In the genomic region with DNA sequence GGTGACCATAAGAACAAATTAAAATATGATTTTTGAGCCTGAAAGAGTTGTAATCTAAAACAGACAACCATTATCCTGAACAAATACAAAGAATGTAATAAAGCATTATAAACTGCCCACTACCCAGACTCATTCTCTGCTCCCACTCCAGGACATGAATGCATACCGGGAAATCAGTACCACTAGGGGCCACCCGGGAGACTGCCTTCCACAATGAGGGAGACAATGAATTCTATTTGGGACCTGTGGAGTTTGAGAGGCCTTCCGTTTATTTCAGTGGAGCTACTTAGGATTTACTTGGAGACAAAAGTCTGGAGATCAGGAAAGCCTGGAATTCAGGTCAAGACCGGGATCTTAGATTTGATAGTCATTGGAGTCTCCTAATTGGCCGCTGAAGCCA, we compare ENCODE assay signal across 15 cellular contexts. TPM values are rescaled to one million over a fixed set of nuclear protein-coding genes. Genes with fewer than 3 reads are reported as not detected.
DNase-seq lines count a peak whose midpoint lies in the region; ATAC-seq and TF ChIP-seq lines count a peak whose summit lies in the region.
"Had no signal": no experiment of that assay in that cellular context is flagged by ENCODE, and none has a peak within 500 bp of the region (broad histone marks: within the 10 kb centered on the region; RNA-seq: fewer than 3 reads in every experiment).

No MANE protein-coding gene starts in this region.

- no peak for TF ChIP-seq POLR2A in heart left ventricle (IDR thresholded peaks at IDR 0.05)

- TF ChIP-seq CTCF in heart right ventricle (IDR thresholded peaks at IDR 0.05) (peak in 6 of 9 donors; percentile 27 to 48 (median 31)), heart left ventricle (IDR thresholded peaks at IDR 0.05) (peak in 5 of 12 donors; percentile 16 to 43 (median 35)), astrocyte of the spinal cord (IDR thresholded peaks at IDR 0.05; ENCODE audit: low read depth, low read length) (peak; percentile 51), smooth muscle cell (IDR thresholded peaks at IDR 0.05; ENCODE audit: borderline replicate concordance, insufficient read depth, poor library complexity, severe bottlenecking) (peak; percentile 28), mesothelial cell of epicardium (IDR thresholded peaks at IDR 0.05; ENCODE audit: unreplicated experiment) (no peak)

- in situ Hi-C loops in astrocyte of the spinal cord (cut with HindIII; ENCODE audit: low sequenced_read_pairs), result no loop called here

- ATAC-seq in heart right ventricle, result no peak
- no peak for ATAC-seq in heart left ventricle
- ATAC-seq: stimulated activated effector memory CD8-positive, alpha-beta T cell treated with anti-CD3 and anti-CD28 coated beads, Interleukin-12 subunit alpha, Interleukin-12 subunit beta, amount 100 ng/mL, for 72 hours had no signal

- H3K27me3 ChIP-seq in heart right ventricle, result no peaks in the 10 kb centered on the region
- no peaks in the 10 kb centered on the region for H3K27me3 ChIP-seq in heart left ventricle
- H3K27me3 ChIP-seq in smooth muscle cell (ENCODE audit: low read depth), result no peaks in the 10 kb centered on the region
- H3K27me3 ChIP-seq: BLaER1, colonic mucosa had no signal

- H3K27me3 Mint-ChIP-seq in mesothelial cell of epicardium (ENCODE audit: low read depth), result no peaks in the 10 kb centered on the region
- H3K27me3 Mint-ChIP-seq: activated CD4-positive, alpha-beta memory T cell treated with anti-CD3 and anti-CD28 coated beads, Interleukin-2, amount 10 ng/mL, durations not matched to agents 7 days and 5 days had no signal

- H3K36me3 Mint-ChIP-seq in mesothelial cell of epicardium, result peaks cover 1% of the 10 kb centered on the region

- no peak overlapping the region for H3K9ac ChIP-seq in smooth muscle cell (ENCODE audit: low read depth)
- H3K9ac ChIP-seq: BLaER1 had no signal

- H3K4me1 Mint-ChIP-seq in mesothelial cell of epicardium, result peaks cover 24% of the 10 kb centered on the region

- no peak overlapping the region for H3K27ac Mint-ChIP-seq in mesothelial cell of epicardium
- H3K27ac Mint-ChIP-seq: activated CD4-positive, alpha-beta memory T cell treated with anti-CD3 and anti-CD28 coated beads, Interleukin-2, amount 10 ng/mL, durations not matched to agents 7 days and 5 days; stimulated activated effector memory CD8-positive, alpha-beta T cell treated with anti-CD3 and anti-CD28 coated beads, Interleukin-12 subunit alpha, Interleukin-12 subunit beta, amount 100 ng/mL, for 72 hours had no signal

- H2AFZ ChIP-seq in smooth muscle cell (ENCODE audit: low read depth), result no peak overlapping the region
- H2AFZ ChIP-seq: PC-9 had no signal

- no peaks in the 10 kb centered on the region for H3K9me3 Mint-ChIP-seq in mesothelial cell of epicardium
- H3K9me3 Mint-ChIP-seq: activated CD4-positive, alpha-beta memory T cell treated with anti-CD3 and anti-CD28 coated beads, Interleukin-2, amount 10 ng/mL, durations not matched to agents 7 days and 5 days; stimulated activated effector memory CD8-positive, alpha-beta T cell treated with anti-CD3 and anti-CD28 coated beads, Interleukin-12 subunit alpha, Interleukin-12 subunit beta, amount 100 ng/mL, for 72 hours had no signal

- H3K4me3 ChIP-seq in heart right ventricle, result no peak overlapping the region
- no peak overlapping the region for H3K4me3 ChIP-seq in heart left ventricle
- no peak overlapping the region for H3K4me3 ChIP-seq in astrocyte of the spinal cord (ENCODE audit: low read depth, low read length)
- no peak overlapping the region for H3K4me3 ChIP-seq in smooth muscle cell
- H3K4me3 ChIP-seq: BLaER1, colonic mucosa, lung, PC-9 had no signal

- WGBS in heart right ventricle, 2 donors, result 51 to 59% methylated on average over 5 of the region's 5 CpGs
- WGBS in heart left ventricle, 4 donors, result 51 to 61% (median 55%) methylated on average over 5 of the region's 5 CpGs
- 53% methylated on average over 5 of the region's 5 CpGs for WGBS in smooth muscle cell (ENCODE audit: low lambda C conversion rate)

- no peak overlapping the region for H3K27ac ChIP-seq in heart right ventricle
- H3K27ac ChIP-seq in heart left ventricle, result no peak overlapping the region
- H3K27ac ChIP-seq in smooth muscle cell (ENCODE audit: low read depth), result no peak overlapping the region
- H3K27ac ChIP-seq: BLaER1, colonic mucosa, PC-9 had no signal

- no peaks in the 10 kb centered on the region for H4K20me1 ChIP-seq in smooth muscle cell (ENCODE audit: low read depth)
- H4K20me1 ChIP-seq: BLaER1 had no signal

- no peak for DNase-seq in heart right ventricle
- DNase-seq in heart left ventricle, result no peak
- no peak for DNase-seq in astrocyte of the spinal cord (ENCODE audit: low read depth, low spot score)
- peak; percentile 56 for DNase-seq in iPS DF 19.7 (ENCODE audit: low read depth, low spot score)
- no peak for DNase-seq in smooth muscle cell (lab: John Stamatoyannopoulos, UW; ENCODE audit: unreplicated experiment)
- DNase-seq in KG1 (lab: John Stamatoyannopoulos, UW), result no peak
- no peak for DNase-seq in effector CD8-positive, alpha-beta T cell (lab: John Stamatoyannopoulos, UW)
- no peak for DNase-seq in mesothelial cell of epicardium (ENCODE audit: low spot score in 2 of 2, unreplicated experiment in 2 of 2)
- DNase-seq: activated CD4-positive, alpha-beta memory T cell treated with anti-CD3 and anti-CD28 coated beads, Interleukin-2, amount 10 ng/mL, durations not matched to agents 7 days and 5 days; activated naive CD4-positive, alpha-beta T cell; colonic mucosa; PC-9 had no signal

- H3K9me3 ChIP-seq in heart right ventricle (no peaks in the 10 kb centered on the region), heart left ventricle (no peaks in the 10 kb centered on the region), smooth muscle cell (replicated peaks; ENCODE audit: low read depth) (no peaks in the 10 kb centered on the region)
- H3K9me3 ChIP-seq: BLaER1, colonic mucosa had no signal

- no peaks in the 10 kb centered on the region for H3K79me2 ChIP-seq in smooth muscle cell (ENCODE audit: low read depth)

- peaks cover 0 to 3% (median 0%) of the 10 kb centered on the region in 9 donors for H3K4me1 ChIP-seq in heart right ventricle
- no peaks in the 10 kb centered on the region for H3K4me1 ChIP-seq in heart left ventricle
- H3K4me1 ChIP-seq in smooth muscle cell (ENCODE audit: low read depth), result peaks cover 22% of the 10 kb centered on the region
- H3K4me1 ChIP-seq: BLaER1, colonic mucosa had no signal

- no peak overlapping the region for H3K4me2 ChIP-seq in smooth muscle cell
- H3K4me2 ChIP-seq: BLaER1, PC-9 had no signal

- H3F3A ChIP-seq in smooth muscle cell (ENCODE audit: low read depth), result peaks cover 3% of the 10 kb centered on the region

- peaks cover 0 to 2% (median 0%) of the 10 kb centered on the region in 9 donors for H3K36me3 ChIP-seq in heart right ventricle
- H3K36me3 ChIP-seq in heart left ventricle, result peaks cover 0 to 5% (median 0%) of the 10 kb centered on the region in 9 donors
- no peaks in the 10 kb centered on the region for H3K36me3 ChIP-seq in smooth muscle cell (ENCODE audit: low read depth)
- H3K36me3 ChIP-seq: colonic mucosa had no signal

- intact Hi-C loops in heart right ventricle (cut with DNase I), result no loop called here
- intact Hi-C loops in heart left ventricle (cut with DNase I), result no loop called here

- H3K4me3 Mint-ChIP-seq in mesothelial cell of epicardium, result no peak overlapping the region
- H3K4me3 Mint-ChIP-seq: activated CD4-positive, alpha-beta memory T cell treated with anti-CD3 and anti-CD28 coated beads, Interleukin-2, amount 10 ng/mL, durations not matched to agents 7 days and 5 days; stimulated activated effector memory CD8-positive, alpha-beta T cell treated with anti-CD3 and anti-CD28 coated beads, Interleukin-12 subunit alpha, Interleukin-12 subunit beta, amount 100 ng/mL, for 72 hours had no signal

RNA-seq across cellular contexts. Expression of a gene that starts 50.0 kb away (rescaled TPM):
- total RNA-seq in heart right ventricle, result 10 to 100 TPM; 22.7 to 41.5 (median 28.4) TPM
- polyA plus RNA-seq in heart right ventricle, result 10 to 100 TPM in 1 of 2 donors, 1 to 10 TPM in 1; 9.3 to 18.9 TPM
- 10 to 100 TPM; 20.4 to 41.8 (median 31.3) TPM for total RNA-seq in heart left ventricle
- 10 to 100 TPM; 10.1 to 16.6 TPM for polyA plus RNA-seq in heart left ventricle
- total RNA-seq in smooth muscle cell, result 31.4 and 42.5 TPM in 2 replicates
- 4.4 and 4.5 TPM in 2 replicates for polyA plus RNA-seq in smooth muscle cell
- total RNA-seq in mesothelial cell of epicardium, result 66.5 to 71.6 TPM (median 66.8 TPM) in 3 replicates
